ENCODE assay signal across 1 cellular context in the genomic region with DNA sequence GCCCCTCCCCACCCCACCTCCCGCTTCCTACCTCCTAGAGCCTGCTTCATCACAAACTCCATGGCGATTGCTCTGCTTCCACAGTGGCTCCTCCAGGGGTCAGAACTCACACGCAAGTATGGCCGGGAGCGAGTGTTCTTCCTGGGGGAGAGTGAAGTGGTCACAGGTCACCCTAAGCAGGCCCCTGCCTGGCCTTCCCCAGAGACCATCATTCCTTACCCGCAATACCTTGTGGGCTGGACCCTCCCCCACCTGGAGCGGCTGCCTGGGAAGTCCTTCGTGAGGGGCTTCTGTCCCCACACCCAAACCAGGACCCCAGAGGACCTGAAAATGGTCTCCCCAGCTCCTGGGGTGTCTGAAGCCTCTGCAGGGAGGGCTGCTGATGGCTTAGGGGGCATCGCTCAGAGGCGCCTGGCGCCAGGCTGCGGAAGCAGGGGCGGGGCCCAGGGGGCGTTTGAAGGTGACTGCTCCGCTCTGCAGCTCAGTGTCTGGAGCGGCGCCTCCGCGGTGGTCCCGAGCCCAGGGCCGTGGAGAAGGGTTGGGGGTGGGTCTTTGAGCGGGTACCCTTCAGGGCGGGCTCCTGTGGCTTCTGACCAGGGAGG.
TF ChIP-seq lines count a peak whose summit lies in the region.

No MANE protein-coding gene starts in this region.

TF ChIP-seq in HepG2, 621 proteins besides CTCF, POLR2A, EP300 and RAD21:
- TF ChIP-seq NCOR1 (IDR thresholded peaks at IDR 0.05; ENCODE audit: borderline replicate concordance, low read length) (no peak), FOXA1 (IDR thresholded peaks at IDR 0.05) (no peak), FOXA1 (CRISPR knock-in tag; IDR thresholded peaks at IDR 0.05) (no peak), PHF21A (CRISPR knock-in tag; IDR thresholded peaks at IDR 0.05) (no peak), ZNF343 (CRISPR knock-in tag; IDR thresholded peaks at IDR 0.05) (no peak), ZNF839 (CRISPR knock-in tag; IDR thresholded peaks at IDR 0.05; ENCODE audit: borderline replicate concordance) (no peak), GATAD1 (CRISPR knock-in tag; IDR thresholded peaks at IDR 0.05) (no peak), ZNF564 (CRISPR knock-in tag; IDR thresholded peaks at IDR 0.05) (no peak), ZNF296 (CRISPR knock-in tag; conservative IDR thresholded peaks at IDR 0.05) (no peak), CBFB (CRISPR knock-in tag; IDR thresholded peaks at IDR 0.05) (no peak)
- TF ChIP-seq, protein P1, sequence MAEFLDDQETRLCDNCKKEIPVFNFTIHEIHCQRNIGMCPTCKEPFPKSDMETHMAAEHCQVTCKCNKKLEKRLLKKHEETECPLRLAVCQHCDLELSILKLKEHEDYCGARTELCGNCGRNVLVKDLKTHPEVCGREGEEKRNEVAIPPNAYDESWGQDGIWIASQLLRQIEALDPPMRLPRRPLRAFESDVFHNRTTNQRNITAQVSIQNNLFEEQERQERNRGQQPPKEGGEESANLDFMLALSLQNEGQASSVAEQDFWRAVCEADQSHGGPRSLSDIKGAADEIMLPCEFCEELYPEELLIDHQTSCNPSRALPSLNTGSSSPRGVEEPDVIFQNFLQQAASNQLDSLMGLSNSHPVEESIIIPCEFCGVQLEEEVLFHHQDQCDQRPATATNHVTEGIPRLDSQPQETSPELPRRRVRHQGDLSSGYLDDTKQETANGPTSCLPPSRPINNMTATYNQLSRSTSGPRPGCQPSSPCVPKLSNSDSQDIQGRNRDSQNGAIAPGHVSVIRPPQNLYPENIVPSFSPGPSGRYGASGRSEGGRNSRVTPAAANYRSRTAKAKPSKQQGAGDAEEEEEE (CRISPR knock-in tag; IDR thresholded peaks at IDR 0.05; ENCODE audit: borderline replicate concordance) = no peak
- TF ChIP-seq, protein P2, sequence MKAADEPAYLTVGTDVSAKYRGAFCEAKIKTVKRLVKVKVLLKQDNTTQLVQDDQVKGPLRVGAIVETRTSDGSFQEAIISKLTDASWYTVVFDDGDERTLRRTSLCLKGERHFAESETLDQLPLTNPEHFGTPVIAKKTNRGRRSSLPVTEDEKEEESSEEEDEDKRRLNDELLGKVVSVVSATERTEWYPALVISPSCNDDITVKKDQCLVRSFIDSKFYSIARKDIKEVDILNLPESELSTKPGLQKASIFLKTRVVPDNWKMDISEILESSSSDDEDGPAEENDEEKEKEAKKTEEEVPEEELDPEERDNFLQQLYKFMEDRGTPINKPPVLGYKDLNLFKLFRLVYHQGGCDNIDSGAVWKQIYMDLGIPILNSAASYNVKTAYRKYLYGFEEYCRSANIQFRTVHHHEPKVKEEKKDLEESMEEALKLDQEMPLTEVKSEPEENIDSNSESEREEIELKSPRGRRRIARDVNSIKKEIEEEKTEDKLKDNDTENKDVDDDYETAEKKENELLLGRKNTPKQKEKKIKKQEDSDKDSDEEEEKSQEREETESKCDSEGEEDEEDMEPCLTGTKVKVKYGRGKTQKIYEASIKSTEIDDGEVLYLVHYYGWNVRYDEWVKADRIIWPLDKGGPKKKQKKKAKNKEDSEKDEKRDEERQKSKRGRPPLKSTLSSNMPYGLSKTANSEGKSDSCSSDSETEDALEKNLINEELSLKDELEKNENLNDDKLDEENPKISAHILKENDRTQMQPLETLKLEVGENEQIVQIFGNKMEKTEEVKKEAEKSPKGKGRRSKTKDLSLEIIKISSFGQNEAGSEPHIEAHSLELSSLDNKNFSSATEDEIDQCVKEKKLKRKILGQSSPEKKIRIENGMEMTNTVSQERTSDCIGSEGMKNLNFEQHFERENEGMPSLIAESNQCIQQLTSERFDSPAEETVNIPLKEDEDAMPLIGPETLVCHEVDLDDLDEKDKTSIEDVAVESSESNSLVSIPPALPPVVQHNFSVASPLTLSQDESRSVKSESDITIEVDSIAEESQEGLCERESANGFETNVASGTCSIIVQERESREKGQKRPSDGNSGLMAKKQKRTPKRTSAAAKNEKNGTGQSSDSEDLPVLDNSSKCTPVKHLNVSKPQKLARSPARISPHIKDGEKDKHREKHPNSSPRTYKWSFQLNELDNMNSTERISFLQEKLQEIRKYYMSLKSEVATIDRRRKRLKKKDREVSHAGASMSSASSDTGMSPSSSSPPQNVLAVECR (CRISPR knock-in tag; IDR thresholded peaks at IDR 0.05; ENCODE audit: borderline replicate concordance) = no peak
